ENCODE assay signal across 25 cellular contexts in genomic region chrY:12469081-12469480, GRCh38.
DNase-seq lines count a peak whose midpoint lies in the region; ATAC-seq, FAIRE-seq and TF ChIP-seq lines count a peak whose summit lies in the region.
"Had no signal": no experiment of that assay in that cellular context is flagged by ENCODE, and none has a peak within 500 bp of the region (broad histone marks: within the 10 kb centered on the region; RNA-seq: fewer than 3 reads in every experiment).

No MANE protein-coding gene starts in this region.

- H2AFZ ChIP-seq in HepG2 (ENCODE audit: low read length): no peak overlapping the region

- no peak for TF ChIP-seq RAD21 in HepG2 (CRISPR knock-in tag; IDR thresholded peaks at IDR 0.05)

- in situ Hi-C loops in HepG2 (cut with HindIII; ENCODE audit: extremely low pct_ligation_motif_present, low pct_unique_long_range_greater_than_20kb): no loop called here

- intact Hi-C loops in HepG2 (cut with micrococcal nuclease; ENCODE audit: unreplicated experiment) (no loop called here), right lobe of liver (cut with DNase I) (no loop called here)

- H3K4me1 ChIP-seq in HepG2 (ENCODE audit: insufficient read depth, low read length): no peaks in the 10 kb centered on the region
- H3K4me1 ChIP-seq in right lobe of liver: no peaks in the 10 kb centered on the region
- H3K4me1 ChIP-seq: breast epithelium, spleen had no signal

- ATAC-seq in HepG2 (no peak; the same call in 2 of the 3 replicates), right lobe of liver (no peak)
- ATAC-seq in stimulated activated naive CD8-positive, alpha-beta T cell treated with anti-CD3 and anti-CD28 coated beads, Interleukin-15, amount 100 ng/mL, for 72 hours: peak; percentile 90
- ATAC-seq: left colon had no signal

- H3K27ac ChIP-seq in HepG2 (ENCODE audit: extremely low read length, insufficient read depth, low read length): no peak overlapping the region
- H3K27ac ChIP-seq in right lobe of liver: no peak overlapping the region
- H3K27ac ChIP-seq: breast epithelium, coronary artery, spleen had no signal

- H3K27me3 Mint-ChIP-seq in HFFc6 (ENCODE audit: insufficient read depth): peaks cover 2% of the 10 kb centered on the region; the same call in 1 of the 2 replicates
- H3K27me3 Mint-ChIP-seq in stimulated activated naive CD8-positive, alpha-beta T cell treated with anti-CD3 and anti-CD28 coated beads, Interleukin-15, amount 100 ng/mL, for 72 hours: no peaks in the 10 kb centered on the region
- H3K27me3 Mint-ChIP-seq: CD4-positive, alpha-beta T cell; naive B cell had no signal

- H3K4me3 ChIP-seq in HepG2 (replicated peaks in 1 of 3; ENCODE audit: insufficient read depth in 1 of 3, low read depth in 2 of 3, low read length in 3 of 3) (no peak overlapping the region), right lobe of liver (no peak overlapping the region), epithelial cell of esophagus (ENCODE audit: low read length) (no peak overlapping the region)
- H3K4me3 ChIP-seq: breast epithelium, coronary artery, spleen had no signal

- no peak overlapping the region for H3K4me2 ChIP-seq in HepG2 (ENCODE audit: low read depth, low read length)

- TF ChIP-seq CTCF in HepG2 (CRISPR knock-in tag; IDR thresholded peaks at IDR 0.05): no peak
- TF ChIP-seq CTCF in right lobe of liver (IDR thresholded peaks at IDR 0.05): no peak
- TF ChIP-seq CTCF in HFFc6 (IDR thresholded peaks at IDR 0.05): no peak
- no peak for TF ChIP-seq CTCF in epithelial cell of esophagus (IDR thresholded peaks at IDR 0.05; ENCODE audit: insufficient read depth, low read depth, low read length, missing control alignments)

- H3K27me3 ChIP-seq in HepG2 (ENCODE audit: control insufficient read depth in 1 of 2, insufficient read depth in 2 of 2, low read length in 2 of 2) (no peaks in the 10 kb centered on the region), right lobe of liver (no peaks in the 10 kb centered on the region)
- H3K27me3 ChIP-seq: breast epithelium, spleen had no signal

- POLR2A ChIA-PET in HepG2 (lab: Yijun Ruan, JAX): no interaction called here

- H3K36me3 Mint-ChIP-seq in HFFc6 (ENCODE audit: low read depth): peaks cover 9% of the 10 kb centered on the region
- H3K36me3 Mint-ChIP-seq: naive B cell had no signal

- FAIRE-seq in HepG2 (lab: Jason Lieb, UNC): no peak
- FAIRE-seq: urothelium cell line had no signal

- peaks cover 23% of the 10 kb centered on the region for H3K9me3 Mint-ChIP-seq in HFFc6
- peaks cover 10 to 23% of the 10 kb centered on the region in 2 donors for H3K9me3 Mint-ChIP-seq in stimulated activated naive CD8-positive, alpha-beta T cell treated with anti-CD3 and anti-CD28 coated beads, Interleukin-15, amount 100 ng/mL, for 72 hours
- H3K9me3 Mint-ChIP-seq: CD4-positive, alpha-beta T cell; endodermal cell; H9 had no signal

- BruUV-seq in HepG2 (replicated peaks; lab: Mats Ljungman, UMichigan): no TSS peak

- no peak overlapping the region for H3K4me3 Mint-ChIP-seq in HFFc6
- no peak overlapping the region for H3K4me3 Mint-ChIP-seq in stimulated activated naive CD8-positive, alpha-beta T cell treated with anti-CD3 and anti-CD28 coated beads, Interleukin-15, amount 100 ng/mL, for 72 hours
- H3K4me3 Mint-ChIP-seq: activated T-cell treated with anti-CD3 and anti-CD28 coated beads, Interleukin-2, amount 50 U/mL, for 72 hours; CD4-positive, alpha-beta T cell; endodermal cell; H9; naive B cell had no signal

- H3K36me3 ChIP-seq in HepG2 (replicated peaks in 1 of 2; ENCODE audit: control insufficient read depth in 1 of 2, insufficient read depth in 2 of 2, low read length in 2 of 2) (no peaks in the 10 kb centered on the region), right lobe of liver (no peaks in the 10 kb centered on the region)
- H3K36me3 ChIP-seq: breast epithelium, spleen had no signal

- H3K27ac Mint-ChIP-seq in HFFc6: peak overlapping the region; percentile 69
- H3K27ac Mint-ChIP-seq in stimulated activated naive CD8-positive, alpha-beta T cell treated with anti-CD3 and anti-CD28 coated beads, Interleukin-15, amount 100 ng/mL, for 72 hours: peak overlapping the region; percentile 74 to 80
- H3K27ac Mint-ChIP-seq: activated T-cell treated with anti-CD3 and anti-CD28 coated beads, Interleukin-2, amount 50 U/mL, for 72 hours; CD4-positive, alpha-beta T cell; endodermal cell; H9; naive B cell had no signal

- H3K9ac ChIP-seq in HepG2 (ENCODE audit: insufficient read depth, low read depth, low read length): no peak overlapping the region

- H3K9me3 ChIP-seq in HepG2 (ENCODE audit: low read length) (no peaks in the 10 kb centered on the region), right lobe of liver (no peaks in the 10 kb centered on the region)
- H3K9me3 ChIP-seq: breast epithelium had no signal

- no peaks in the 10 kb centered on the region for H3K79me2 ChIP-seq in HepG2 (ENCODE audit: insufficient read depth, low read length)

- H3K4me1 Mint-ChIP-seq in HFFc6 (ENCODE audit: low read depth): peaks cover 17% of the 10 kb centered on the region
- peaks cover 5% of the 10 kb centered on the region for H3K4me1 Mint-ChIP-seq in stimulated activated naive CD8-positive, alpha-beta T cell treated with anti-CD3 and anti-CD28 coated beads, Interleukin-15, amount 100 ng/mL, for 72 hours
- H3K4me1 Mint-ChIP-seq: endodermal cell, H9, naive B cell had no signal

- no peaks in the 10 kb centered on the region for H4K20me1 ChIP-seq in HepG2 (ENCODE audit: insufficient read depth, low read length)

- no peak for TF ChIP-seq POLR2A in HepG2 (IDR thresholded peaks at IDR 0.05; ENCODE audit: insufficient read depth in 1 of 2, low read depth in 2 of 2, low read length in 2 of 2)
- no peak for TF ChIP-seq POLR2A in right lobe of liver (IDR thresholded peaks at IDR 0.05)

- TF ChIP-seq EP300 in HepG2 (IDR thresholded peaks at IDR 0.05; ENCODE audit: low read depth in 2 of 2, low read length in 2 of 2) (no peak), HepG2 (CRISPR knock-in tag; IDR thresholded peaks at IDR 0.05; ENCODE audit: borderline replicate concordance) (no peak)

- CTCF ChIA-PET in HepG2 (lab: Yijun Ruan, JAX; ENCODE audit: low intra/inter-chr PET ratio, low total read pairs): no interaction called here

- WGBS in HepG2 (ENCODE audit: low lambda C conversion rate): 0% methylated on average over 1 of the region's 1 CpG
- no CpG with 5 or more reads among the region's 1 CpG for WGBS in right lobe of liver (ENCODE audit: insufficient coverage, low coverage, low lambda C conversion rate, missing lambda C conversion rate)

- DNase-seq in HepG2 (ENCODE audit: low spot score) (peak; percentile 16), right lobe of liver (no peak), HFFc6 (peak; percentile 55), epithelial cell of esophagus (ENCODE audit: low read depth) (peak; percentile 80), dedifferentiated amniotic fluid mesenchymal stem cell (ENCODE audit: extremely low spot score) (no peak), NCI-H2227 treated with DMSO at 0.1 percent for 48 hours (lab: John Stamatoyannopoulos, UW) (no peak)
- DNase-seq in stimulated activated naive CD8-positive, alpha-beta T cell treated with anti-CD3 and anti-CD28 coated beads, Interleukin-15, amount 100 ng/mL, for 72 hours: peak; percentile 0 to 33
- DNase-seq: amniotic stem cell; CD4-positive, alpha-beta T cell; endodermal cell; H9; head of caudate nucleus; left colon; mesendoderm; naive B cell; NCI-H1694 treated with DMSO at 0.1 percent for 48 hours; NCI-H2171 treated with DMSO at 0.1 percent for 48 hours; NCI-H526 treated with DMSO at 0.1 percent for 48 hours; nucleus accumbens; spleen; stimulated activated CD8-positive, alpha-beta memory T cell treated with anti-CD3 and anti-CD28 coated beads, Interleukin-4, amount 100 ng/mL, for 48 hours had no signal

TF ChIP-seq in HepG2, 621 proteins besides CTCF, POLR2A, EP300 and RAD21:
- TF ChIP-seq HIVEP1 (CRISPR knock-in tag; IDR thresholded peaks at IDR 0.05) (no peak), FOXA1 (IDR thresholded peaks at IDR 0.05) (no peak), FOXA1 (CRISPR knock-in tag; IDR thresholded peaks at IDR 0.05) (no peak), NBN (conservative IDR thresholded peaks at IDR 0.05) (no peak), ZNF224 (CRISPR knock-in tag; IDR thresholded peaks at IDR 0.05) (no peak), HNRNPH1 (optimal IDR thresholded peaks at IDR 0.05; ENCODE audit: low read depth, low read length) (no peak), FOSL2 (CRISPR knock-in tag; IDR thresholded peaks at IDR 0.05) (peak; percentile 80)

Comparison
In these comparisons a context has a peak if more than half of its experiments do, and no peak if none do; other contexts are left out.
1. DNase-seq: peak in HepG2 (single experiment), HFFc6 (single experiment), epithelial cell of esophagus (single experiment) and stimulated activated naive CD8-positive, alpha-beta T cell treated with anti-CD3 and anti-CD28 coated beads, Interleukin-15, amount 100 ng/mL, for 72 hours (2 of 2); none in right lobe of liver (0 of 3), dedifferentiated amniotic fluid mesenchymal stem cell (single experiment) and NCI-H2227 treated with DMSO at 0.1 percent for 48 hours (single experiment).